In the genomic region with DNA sequence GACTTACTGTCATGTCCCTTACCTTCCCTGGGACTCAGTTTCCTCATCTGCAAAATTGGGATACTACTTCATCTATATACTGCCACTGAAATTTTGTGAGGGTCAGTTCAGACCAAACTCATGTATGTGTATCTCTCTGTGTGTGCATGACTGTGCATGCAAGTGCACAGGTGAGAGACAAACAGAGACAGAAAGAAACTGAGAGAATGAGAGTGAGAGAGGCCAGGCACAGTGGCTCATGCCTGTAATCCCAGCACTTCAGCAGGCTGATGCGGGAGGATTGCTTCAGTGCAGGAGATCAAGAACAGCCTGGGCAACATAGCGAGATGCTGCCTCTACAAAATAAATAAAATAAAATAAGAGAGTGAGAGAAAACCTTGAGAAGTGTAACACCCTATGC, we compare ENCODE assay signal across 17 cellular contexts. TPM values are rescaled to one million over a fixed set of nuclear protein-coding genes. Genes with fewer than 3 reads are reported as not detected.
A peak's percentile ranks its signal among the peaks of the same experiment; 100 is the strongest.
DNase-seq lines count a peak whose midpoint lies in the region; ATAC-seq, FAIRE-seq and TF ChIP-seq lines count a peak whose summit lies in the region.
"Had no signal": no experiment of that assay in that cellular context is flagged by ENCODE, and none has a peak within 500 bp of the region (broad histone marks: within the 10 kb centered on the region; RNA-seq: fewer than 3 reads in every experiment).

No MANE protein-coding gene starts in this region.

- H3K27ac ChIP-seq in A673 (ENCODE audit: low read depth, low read length, poor library complexity, severe bottlenecking) (no peak overlapping the region), C4-2B (no peak overlapping the region), OCI-LY7 (ENCODE audit: low read depth, low read length, poor library complexity, severe bottlenecking) (no peak overlapping the region), K562 (ENCODE audit: extremely low read depth, low read depth, low read length) (no peak overlapping the region), left ventricle myocardium inferior (replicated peaks) (no peak overlapping the region)
- H3K27ac ChIP-seq: HL-60 had no signal

- no peak for TF ChIP-seq EP300 in K562 (IDR thresholded peaks at IDR 0.05; ENCODE audit: low read length)

- H3K9ac ChIP-seq in K562 (ENCODE audit: insufficient read depth in 1 of 2, low read depth in 2 of 2, low read length in 2 of 2): no peak overlapping the region

- H3K4me1 ChIP-seq in A673 (ENCODE audit: insufficient read depth, low read length, poor library complexity, severe bottlenecking) (no peaks in the 10 kb centered on the region), OCI-LY7 (ENCODE audit: insufficient read depth, low read length, poor library complexity, severe bottlenecking) (no peaks in the 10 kb centered on the region), K562 (replicated peaks in 1 of 2; ENCODE audit: control insufficient read depth in 2 of 2, insufficient read depth in 2 of 2, low read length in 2 of 2) (peaks cover 5 to 16% of the 10 kb centered on the region in 2 experiments; a peak in 3 of 5 replicates), left ventricle myocardium inferior (no peaks in the 10 kb centered on the region)

- H3K9me1 ChIP-seq in K562 (ENCODE audit: control insufficient read depth, insufficient read depth, low read length): no peaks in the 10 kb centered on the region

- POLR2A ChIA-PET in A673 (lab: Charles Lee; ENCODE audit: low non-redundant PET): no interaction called here
- POLR2A ChIA-PET in OCI-LY7 (lab: Charles Lee): no interaction called here
- POLR2A ChIA-PET in K562 (lab: Yijun Ruan, JAX): no interaction called here

- intact Hi-C loops in A673 (cut with micrococcal nuclease; ENCODE audit: unreplicated experiment): no loop called here
- intact Hi-C loops in OCI-LY7 (cut with micrococcal nuclease; ENCODE audit: unreplicated experiment): no loop called here
- intact Hi-C loops in K562 (cut with micrococcal nuclease): no loop called here
- intact Hi-C loops in left ventricle myocardium inferior (cut with micrococcal nuclease): no loop called here

- H3K4me2 ChIP-seq in OCI-LY7 (ENCODE audit: low read length): no peak overlapping the region
- no peak overlapping the region for H3K4me2 ChIP-seq in K562 (ENCODE audit: insufficient read depth, low read length)

- H3K9me2 ChIP-seq in OCI-LY7 (ENCODE audit: insufficient read depth, low read length): no peaks in the 10 kb centered on the region

- in situ Hi-C loops in K562 (cut with MboI): no loop called here

- TF ChIP-seq CTCF in A673 (conservative IDR thresholded peaks at IDR 0.05; ENCODE audit: low read depth, low read length) (0 out of 2 replicates have a peak, but pooled peaks have one; percentile 12), C4-2B (conservative IDR thresholded peaks at IDR 0.05) (peak; percentile 31; the same call in 1 of the 2 replicates), OCI-LY7 (conservative IDR thresholded peaks at IDR 0.05; ENCODE audit: low read length) (peak; percentile 19; the same call in 1 of the 2 replicates), K562 (IDR thresholded peaks at IDR 0.05 in 2 of 3, conservative IDR thresholded peaks at IDR 0.05 in 1 of 3; ENCODE audit: insufficient read depth in 2 of 3, low read depth in 1 of 3, low read length in 3 of 3) (0 out of 6 replicates have a peak, but pooled peaks of 1 of the 3 experiments have one; percentile 8), left ventricle myocardium inferior (IDR thresholded peaks at IDR 0.05; ENCODE audit: borderline replicate concordance) (no peak)

- no peak for ATAC-seq in K562

- DNase-seq in A673 (ENCODE audit: low spot score) (no peak), OCI-LY7 (ENCODE audit: low spot score) (no peak), K562 (ENCODE audit: extremely low read depth in 1 of 4, low spot score in 3 of 4) (no peak), left ventricle myocardium inferior (no peak), middle frontal gyrus (ENCODE audit: extremely low spot score, low spot score) (no peak), NCI-H1048 (lab: John Stamatoyannopoulos, UW) (no peak)
- DNase-seq: CD4-positive, alpha-beta T cell; DMS 273 treated with DMSO at 0.1 percent for 48 hours; KG1 had no signal

- CTCF ChIA-PET in A673 (lab: Charles Lee): no interaction called here
- CTCF ChIA-PET in OCI-LY7 (lab: Charles Lee; ENCODE audit: unreplicated experiment): no interaction called here
- CTCF ChIA-PET in K562 (lab: Yijun Ruan, JAX; ENCODE audit: low intra/inter-chr PET ratio): no interaction called here

- no TSS peak for BruUV-seq in A673 (replicated peaks; lab: Mats Ljungman, UMichigan)
- no TSS peak for BruUV-seq in OCI-LY7 (replicated peaks; lab: Mats Ljungman, UMichigan)
- no TSS peak for BruUV-seq in K562 (replicated peaks; lab: Mats Ljungman, UMichigan)

- no peak for TF ChIP-seq POLR2A in K562 (conservative IDR thresholded peaks at IDR 0.05)

- no peak for TF ChIP-seq RAD21 in K562 (CRISPR knock-in tag; conservative IDR thresholded peaks at IDR 0.05 in 1 of 2, IDR thresholded peaks at IDR 0.05 in 1 of 2)

- H2AFZ ChIP-seq in OCI-LY7 (ENCODE audit: low read length) (no peak overlapping the region), K562 (ENCODE audit: low read depth, low read length) (peak overlapping the region; percentile 79; the same call in 1 of the 2 replicates)

- no peaks in the 10 kb centered on the region for H3K27me3 ChIP-seq in A673 (replicated peaks; ENCODE audit: insufficient read depth, low read depth, low read length, poor library complexity)
- H3K27me3 ChIP-seq in K562 (ENCODE audit: control insufficient read depth in 2 of 2, insufficient read depth in 2 of 2, low read length in 2 of 2): 0 out of 5 replicates have a peak, but pooled peaks cover 0 to 3% of the 10 kb centered on the region in 2 experiments
- H3K27me3 ChIP-seq in left ventricle myocardium inferior (ENCODE audit: low read depth): no peaks in the 10 kb centered on the region
- H3K27me3 ChIP-seq: BE2C had no signal

- 6% methylated on average over 2 of the region's 2 CpGs for WGBS in K562 (ENCODE audit: insufficient coverage, low coverage, missing lambda C conversion rate)

- no peak for FAIRE-seq in K562 (lab: Jason Lieb, UNC)

- H4K20me1 ChIP-seq in OCI-LY7 (ENCODE audit: insufficient read depth, low read length) (no peaks in the 10 kb centered on the region), K562 (replicated peaks; ENCODE audit: control insufficient read depth, insufficient read depth, low read length) (no peaks in the 10 kb centered on the region)

- H3K79me2 ChIP-seq in OCI-LY7 (ENCODE audit: insufficient read depth, low read depth, low read length) (no peaks in the 10 kb centered on the region), K562 (ENCODE audit: control insufficient read depth, insufficient read depth, low read length) (no peaks in the 10 kb centered on the region)

- H3K9me3 ChIP-seq in A673 (ENCODE audit: low read depth, low read length, poor library complexity, severe bottlenecking) (no peaks in the 10 kb centered on the region), OCI-LY7 (ENCODE audit: low read length) (no peaks in the 10 kb centered on the region), K562 (replicated peaks; ENCODE audit: control insufficient read depth, insufficient read depth, low read depth, low read length) (no peaks in the 10 kb centered on the region), left ventricle myocardium inferior (replicated peaks) (no peaks in the 10 kb centered on the region)
- H3K9me3 ChIP-seq: BE2C had no signal

- H3K4me3 ChIP-seq in A673 (ENCODE audit: low read depth, low read length, poor library complexity, severe bottlenecking) (no peak overlapping the region), OCI-LY7 (ENCODE audit: low read depth, low read length, poor library complexity, severe bottlenecking) (no peak overlapping the region), K562 (no peak overlapping the region), left ventricle myocardium inferior (no peak overlapping the region)

- H3K36me3 ChIP-seq in A673 (ENCODE audit: insufficient read depth, low read length, poor library complexity, severe bottlenecking): no peaks in the 10 kb centered on the region
- H3K36me3 ChIP-seq in OCI-LY7 (ENCODE audit: insufficient read depth, low read length): no peaks in the 10 kb centered on the region
- no peaks in the 10 kb centered on the region for H3K36me3 ChIP-seq in K562 (ENCODE audit: control insufficient read depth, insufficient read depth, low read length)
- no peaks in the 10 kb centered on the region for H3K36me3 ChIP-seq in left ventricle myocardium inferior
- H3K36me3 ChIP-seq: BE2C had no signal

RNA-seq across cellular contexts. Expression of a gene that starts 32.1 kb away (rescaled TPM):
- total RNA-seq in A673 (2021): not detected in 2 replicates
- not detected in 2 replicates for total RNA-seq in OCI-LY7 (2014; rRNA removed; shearing (Covaris generic))
- not detected in 2 replicates for total RNA-seq in OCI-LY7 (2022)
- total RNA-seq in K562 (2011; cell fraction: chromatin; rRNA removed; ENCODE audit: low replicate concordance): not detected in 2 replicates
- total RNA-seq in K562 (2011; cell fraction: nucleolus; rRNA removed): not detected in 2 replicates
- not detected in 2 replicates for total RNA-seq in K562 (2011; cell fraction: nucleoplasm; rRNA removed)
- total RNA-seq in K562 (2014; rRNA removed): not detected in 2 replicates
- not detected in 2 replicates for total RNA-seq in K562 (2014; rRNA removed; fragmentation: Illumina TruSeq; extraction: Trizol)
- not detected in 2 replicates for total RNA-seq in K562 (2015; rRNA removed; fragmentation: Illumina TruSeq; extraction: Trizol)
- not detected in 2 replicates for total RNA-seq in K562 (2021)
- polyA plus RNA-seq in K562 (2011; rRNA removed): not detected in 2 replicates
- not detected in 2 replicates for polyA plus RNA-seq in K562 (2011; cell fraction: cytosol; rRNA removed)
- not detected in 2 replicates for polyA plus RNA-seq in K562 (2011; cell fraction: nucleus; rRNA removed)
- polyA plus RNA-seq in K562 (2012): 0.07 TPM in 1 of 2 replicates, not detected in the other
- not detected in 2 replicates for polyA plus RNA-seq in K562 (2014; fragmentation: Illumina TruSeq; extraction: Trizol)
- not detected for polyA plus RNA-seq in K562 (2014; fragmentation: Nextera tagmentation; extraction: Ambion mirVana)
- not detected in 2 replicates for polyA plus RNA-seq in K562 (2014; rRNA removed)
- polyA minus RNA-seq in K562 (2011; rRNA and poly(A)+ RNA removed): not detected in 2 replicates
- polyA minus RNA-seq in K562 (2011; cell fraction: cytosol; rRNA and poly(A)+ RNA removed): not detected in 2 replicates
- not detected in 2 replicates for polyA minus RNA-seq in K562 (2011; cell fraction: nucleus; rRNA and poly(A)+ RNA removed)
- not detected for total RNA-seq in left ventricle myocardium inferior
- total RNA-seq: Calu3; CD4-positive, alpha-beta T cell; Daoy; H1; LHCN-M2 had no signal

RNA-seq across cellular contexts. Expression of a gene that starts 57.2 kb away (rescaled TPM):
- 0.42 TPM in 1 of 2 replicates, not detected in the other for total RNA-seq in A673 (2021)
- not detected in 2 replicates for total RNA-seq in OCI-LY7 (2014; rRNA removed; shearing (Covaris generic))
- not detected in 2 replicates for total RNA-seq in OCI-LY7 (2022)
- 0.30 TPM in 1 of 2 replicates, not detected in the other for total RNA-seq in K562 (2011; cell fraction: chromatin; rRNA removed; ENCODE audit: low replicate concordance)
- not detected in 2 replicates for total RNA-seq in K562 (2011; cell fraction: nucleolus; rRNA removed)
- 0.81 TPM in 1 of 2 replicates, not detected in the other for total RNA-seq in K562 (2011; cell fraction: nucleoplasm; rRNA removed)
- total RNA-seq in K562 (2014; rRNA removed): not detected in 2 replicates
- 0.33 and 0.48 TPM in 2 replicates for total RNA-seq in K562 (2014; rRNA removed; fragmentation: Illumina TruSeq; extraction: Trizol)
- 0.14 and 0.38 TPM in 2 replicates for total RNA-seq in K562 (2015; rRNA removed; fragmentation: Illumina TruSeq; extraction: Trizol)
- 0.36 and 0.38 TPM in 2 replicates for total RNA-seq in K562 (2021)
- polyA plus RNA-seq in K562 (2011; rRNA removed): not detected in 2 replicates
- not detected in 2 replicates for polyA plus RNA-seq in K562 (2011; cell fraction: cytosol; rRNA removed)
- polyA plus RNA-seq in K562 (2011; cell fraction: nucleus; rRNA removed): not detected in 2 replicates
- polyA plus RNA-seq in K562 (2012): 0.08 and 0.10 TPM in 2 replicates
- 0.12 TPM in 1 of 2 replicates, not detected in the other for polyA plus RNA-seq in K562 (2014; fragmentation: Illumina TruSeq; extraction: Trizol)
- polyA plus RNA-seq in K562 (2014; fragmentation: Nextera tagmentation; extraction: Ambion mirVana): under 1 TPM; 0.24 to 0.65 TPM
- polyA plus RNA-seq in K562 (2014; rRNA removed): 0.12 TPM in 1 of 2 replicates, not detected in the other
- polyA minus RNA-seq in K562 (2011; rRNA and poly(A)+ RNA removed): 0.28 TPM in 1 of 2 replicates, not detected in the other
- polyA minus RNA-seq in K562 (2011; cell fraction: cytosol; rRNA and poly(A)+ RNA removed): not detected in 2 replicates
- 1.00 TPM in 1 of 2 replicates, not detected in the other for polyA minus RNA-seq in K562 (2011; cell fraction: nucleus; rRNA and poly(A)+ RNA removed)
- not detected for total RNA-seq in left ventricle myocardium inferior
- total RNA-seq: A172; Calu3; CD4-positive, alpha-beta T cell; Daoy; H1; LHCN-M2 had no signal
- polyA plus RNA-seq: H1 had no signal
